ENCODE assay signal across 30 cellular contexts in genomic region chr6:130935978-130936377, GRCh38.
A peak's percentile ranks its signal among the peaks of the same experiment; 100 is the strongest.
DNase-seq lines count a peak whose midpoint lies in the region; ATAC-seq, FAIRE-seq and TF ChIP-seq lines count a peak whose summit lies in the region.
"Had no signal": no experiment of that assay in that cellular context is flagged by ENCODE, and none has a peak within 500 bp of the region (broad histone marks: within the 10 kb centered on the region; RNA-seq: fewer than 3 reads in every experiment).

No MANE protein-coding gene starts in this region.

- no peaks in the 10 kb centered on the region for H3K9me3 Mint-ChIP-seq in natural killer cell treated with Interleukin-12 subunit alpha and Interleukin-12 subunit beta and Interleukin-15 and Interleukin-18, amount 100 ng/mL, for 72 hours
- H3K9me3 Mint-ChIP-seq: activated naive CD4-positive, alpha-beta T cell treated with anti-CD3 and anti-CD28 coated beads for 36 hours; CD8-positive, alpha-beta T cell; stimulated activated naive CD8-positive, alpha-beta T cell treated with anti-CD3 and anti-CD28 coated beads, Interleukin-15, amount 100 ng/mL, for 72 hours had no signal

- no peak for FAIRE-seq in A549 (lab: Jason Lieb, UNC)
- FAIRE-seq: A204.1, G401.6, H54 had no signal

- H3K27ac ChIP-seq in A549: no peak overlapping the region
- H3K27ac ChIP-seq in HEK293 (ENCODE audit: extremely low read depth, low read depth, low read length): no peak overlapping the region
- H3K27ac ChIP-seq in SK-N-MC: peak overlapping the region; percentile 72
- H3K27ac ChIP-seq: cardiac muscle cell, esophagus squamous epithelium, skin epidermis, thyroid gland, VCaP had no signal

- H3K36me3 Mint-ChIP-seq in natural killer cell treated with Interleukin-12 subunit alpha and Interleukin-12 subunit beta and Interleukin-15 and Interleukin-18, amount 100 ng/mL, for 72 hours: no peaks in the 10 kb centered on the region
- H3K36me3 Mint-ChIP-seq: CD8-positive, alpha-beta T cell had no signal

- no peak overlapping the region for H3K4me3 ChIP-seq in A549
- H3K4me3 ChIP-seq in HEK293 (ENCODE audit: low read depth, low read length): no peak overlapping the region
- peak overlapping the region; percentile 20 for H3K4me3 ChIP-seq in SK-N-MC
- H3K4me3 ChIP-seq: cardiac muscle cell, esophagus squamous epithelium, gastroesophageal sphincter, left ventricle myocardium inferior, skin epidermis, thyroid gland had no signal

- H3K4me3 Mint-ChIP-seq in natural killer cell treated with Interleukin-12 subunit alpha and Interleukin-12 subunit beta and Interleukin-15 and Interleukin-18, amount 100 ng/mL, for 72 hours: no peak overlapping the region
- H3K4me3 Mint-ChIP-seq: activated naive CD4-positive, alpha-beta T cell treated with anti-CD3 and anti-CD28 coated beads for 36 hours; B cell; CD8-positive, alpha-beta T cell; nephron; stimulated activated naive CD8-positive, alpha-beta T cell treated with anti-CD3 and anti-CD28 coated beads, Interleukin-15, amount 100 ng/mL, for 72 hours had no signal

- CTCF ChIA-PET in A549 (lab: Yijun Ruan, JAX): interaction anchor here (2.3 kb wide), 1 partner anchor 181 kb away, joined by 5 read pairs; no protein-coding TSS in a partner anchor
- CTCF ChIA-PET in HEK293 (lab: Yijun Ruan, JAX): interaction anchor here (0.7 to 1.5 kb wide), 5 partner anchors 8 to 598 kb away, joined by 3 to 4 read pairs (median 3); no protein-coding TSS in a partner anchor

- no peak for DNase-seq in A549 (ENCODE audit: low read depth in 1 of 2, low spot score in 1 of 2)
- DNase-seq in SK-N-MC (ENCODE audit: low read depth, low spot score): no peak
- no peak for DNase-seq in left colon
- no peak for DNase-seq in natural killer cell treated with Interleukin-12 subunit alpha and Interleukin-12 subunit beta and Interleukin-15 and Interleukin-18, amount 100 ng/mL, for 72 hours (ENCODE audit: low spot score)
- no peak for DNase-seq in NCI-H2107 (lab: John Stamatoyannopoulos, UW)
- DNase-seq: activated CD4-positive, alpha-beta T cell treated with anti-CD3 and anti-CD28 coated beads, Interleukin-2, amount 50 U/mL, for 1 hour; activated naive CD4-positive, alpha-beta T cell treated with anti-CD3 and anti-CD28 coated beads for 36 hours; aorta; CD8-positive, alpha-beta T cell; cortex of kidney; esophagus squamous epithelium; hippocampal formation; KG1; left ventricle myocardium inferior; NCI-H1436 treated with DMSO at 0.1 percent for 48 hours; stimulated activated CD8-positive, alpha-beta memory T cell treated with anti-CD3 and anti-CD28 coated beads, Interleukin-4, amount 100 ng/mL, for 48 hours; stimulated activated naive CD8-positive, alpha-beta T cell treated with anti-CD3 and anti-CD28 coated beads, Interleukin-15, amount 100 ng/mL, for 72 hours; thyroid gland had no signal

- ATAC-seq in A549: no peak
- peak; percentile 42 for ATAC-seq in left colon
- no peak for ATAC-seq in natural killer cell treated with Interleukin-12 subunit alpha and Interleukin-12 subunit beta and Interleukin-15 and Interleukin-18, amount 100 ng/mL, for 72 hours
- ATAC-seq in GM21526 (IDR thresholded peaks at IDR 0.05; ENCODE audit: low FRiP score, unreplicated experiment): no peak
- no peak for ATAC-seq in GM21737 (IDR thresholded peaks at IDR 0.05; ENCODE audit: unreplicated experiment)
- ATAC-seq: CD8-positive, alpha-beta T cell; gastroesophageal sphincter; stimulated activated naive CD8-positive, alpha-beta T cell treated with anti-CD3 and anti-CD28 coated beads, Interleukin-15, amount 100 ng/mL, for 72 hours had no signal

- no peak for TF ChIP-seq RAD21 in A549 (conservative IDR thresholded peaks at IDR 0.05 in 1 of 2, IDR thresholded peaks at IDR 0.05 in 1 of 2)

- no peaks in the 10 kb centered on the region for H3K9me3 ChIP-seq in A549
- no peaks in the 10 kb centered on the region for H3K9me3 ChIP-seq in HEK293 (ENCODE audit: control insufficient read depth, insufficient read depth, low read depth, low read length)
- H3K9me3 ChIP-seq in SK-N-MC (ENCODE audit: low read depth, low read length): peaks cover 2% of the 10 kb centered on the region; the same call in 1 of the 2 replicates
- H3K9me3 ChIP-seq: esophagus squamous epithelium, gastroesophageal sphincter, thyroid gland had no signal

- intact Hi-C loops in left colon (cut with DNase I, micrococcal nuclease): no loop called here

- POLR2A ChIA-PET in A549 (lab: Yijun Ruan, JAX): no interaction called here
- POLR2A ChIA-PET in HEK293 (lab: Yijun Ruan, JAX): no interaction called here

- no peak for TF ChIP-seq EP300 in A549 (IDR thresholded peaks at IDR 0.05)

- H3K9ac ChIP-seq in SK-N-MC (ENCODE audit: insufficient read length): no peak overlapping the region

- peak overlapping the region; percentile 8; the same call in 1 of the 3 replicates for H3K4me2 ChIP-seq in A549

- H3K4me1 Mint-ChIP-seq in natural killer cell treated with Interleukin-12 subunit alpha and Interleukin-12 subunit beta and Interleukin-15 and Interleukin-18, amount 100 ng/mL, for 72 hours (ENCODE audit: low read depth in 2 of 2): no peaks in the 10 kb centered on the region
- H3K4me1 Mint-ChIP-seq: B cell; stimulated activated naive CD8-positive, alpha-beta T cell treated with anti-CD3 and anti-CD28 coated beads, Interleukin-15, amount 100 ng/mL, for 72 hours had no signal

- H3K4me1 ChIP-seq in A549 (peaks cover 49% of the 10 kb centered on the region), HEK293 (ENCODE audit: control insufficient read depth, insufficient read depth, low read length) (peaks cover 20% of the 10 kb centered on the region)

- TF ChIP-seq CTCF in A549 (IDR thresholded peaks at IDR 0.05): no peak
- TF ChIP-seq CTCF in HEK293 (tag by site-specific recombination; IDR thresholded peaks at IDR 0.05): no peak

- H3K27me3 Mint-ChIP-seq in natural killer cell treated with Interleukin-12 subunit alpha and Interleukin-12 subunit beta and Interleukin-15 and Interleukin-18, amount 100 ng/mL, for 72 hours: no peaks in the 10 kb centered on the region
- H3K27me3 Mint-ChIP-seq: B cell; stimulated activated naive CD8-positive, alpha-beta T cell treated with anti-CD3 and anti-CD28 coated beads, Interleukin-15, amount 100 ng/mL, for 72 hours had no signal

- no peaks in the 10 kb centered on the region for H3K36me3 ChIP-seq in HEK293 (ENCODE audit: control insufficient read depth in 2 of 2, insufficient read depth in 1 of 2, low read length in 2 of 2)
- no peaks in the 10 kb centered on the region for H3K36me3 ChIP-seq in SK-N-MC (ENCODE audit: insufficient read depth, low read length)
- H3K36me3 ChIP-seq: cardiac muscle cell, esophagus squamous epithelium, gastroesophageal sphincter, left ventricle myocardium inferior, thyroid gland had no signal

- no peak for TF ChIP-seq POLR2A in A549 (IDR thresholded peaks at IDR 0.05; ENCODE audit: low read length)

- no peak overlapping the region for H3K27ac Mint-ChIP-seq in natural killer cell treated with Interleukin-12 subunit alpha and Interleukin-12 subunit beta and Interleukin-15 and Interleukin-18, amount 100 ng/mL, for 72 hours
- H3K27ac Mint-ChIP-seq: activated naive CD4-positive, alpha-beta T cell treated with anti-CD3 and anti-CD28 coated beads for 36 hours; B cell; CD8-positive, alpha-beta T cell; stimulated activated naive CD8-positive, alpha-beta T cell treated with anti-CD3 and anti-CD28 coated beads, Interleukin-15, amount 100 ng/mL, for 72 hours had no signal

TF ChIP-seq in A549, 52 proteins besides CTCF, POLR2A, EP300 and RAD21:
- TF ChIP-seq CHD4 (IDR thresholded peaks at IDR 0.05; ENCODE audit: borderline replicate concordance) (no peak), HEYL (CRISPR knock-in tag; IDR thresholded peaks at IDR 0.05) (no peak), CHD2 (IDR thresholded peaks at IDR 0.05; ENCODE audit: low read length, partially characterized antibody) (no peak), FOXS1 (CRISPR knock-in tag; IDR thresholded peaks at IDR 0.05) (no peak), RCOR1 (IDR thresholded peaks at IDR 0.05; ENCODE audit: low read depth, low read length) (no peak), SMC3 (IDR thresholded peaks at IDR 0.05) (no peak)

TF ChIP-seq in HEK293, 187 proteins besides CTCF, POLR2A, EP300 and RAD21 (continues in another document):
- TF ChIP-seq ZNF350 (tag by site-specific recombination; IDR thresholded peaks at IDR 0.05): no peak
- no peak for TF ChIP-seq ZBTB17 (tag by site-specific recombination; IDR thresholded peaks at IDR 0.05)
- TF ChIP-seq ZNF747 (tag by site-specific recombination; IDR thresholded peaks at IDR 0.05): no peak
- TF ChIP-seq KLF9 (tag by site-specific recombination; IDR thresholded peaks at IDR 0.05; ENCODE audit: low read depth): no peak
- no peak for TF ChIP-seq ZNF26 (tag by site-specific recombination; IDR thresholded peaks at IDR 0.05)
- TF ChIP-seq ZSCAN4 (tag by site-specific recombination; IDR thresholded peaks at IDR 0.05): no peak
- no peak for TF ChIP-seq PRDM1 (tag by site-specific recombination; IDR thresholded peaks at IDR 0.05)
- TF ChIP-seq ZNF426 (tag by site-specific recombination; IDR thresholded peaks at IDR 0.05): no peak
- no peak for TF ChIP-seq ZFP41 (tag by site-specific recombination; IDR thresholded peaks at IDR 0.05; ENCODE audit: borderline replicate concordance)
- TF ChIP-seq FEZF1 (tag by site-specific recombination; IDR thresholded peaks at IDR 0.05): peak; percentile 70
